In the genomic region with DNA sequence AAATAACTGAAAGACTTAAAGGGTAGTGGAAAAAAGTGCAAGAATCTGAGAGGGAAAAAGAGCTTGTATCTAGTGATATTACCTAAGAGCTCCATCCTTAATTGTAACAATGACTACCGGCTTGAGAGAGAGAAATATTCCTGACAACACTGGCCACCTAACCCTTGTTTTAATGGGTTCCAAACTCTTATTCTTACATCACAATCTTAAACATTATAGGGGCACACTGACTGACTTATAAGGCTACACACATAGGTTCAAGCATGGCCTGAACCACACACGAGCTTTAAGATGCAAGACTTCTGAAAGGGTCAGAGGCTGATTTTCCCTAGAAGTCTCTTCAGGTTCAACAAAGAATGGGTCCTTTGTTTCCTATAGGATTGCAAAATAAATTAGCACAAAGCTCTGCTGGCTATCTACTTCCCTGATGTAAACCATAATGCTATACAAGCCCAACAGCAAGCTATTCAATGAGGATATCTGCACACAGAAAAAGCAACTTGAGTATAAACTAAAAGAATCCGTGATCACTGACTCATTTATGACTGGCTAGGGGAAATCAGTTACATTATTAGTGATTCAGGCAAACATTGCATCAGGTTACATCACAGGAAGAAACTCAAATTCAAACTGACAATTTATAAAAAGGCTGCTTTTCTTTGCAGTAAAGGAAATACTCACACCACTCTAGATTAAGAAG, we compare ENCODE assay signal across 8 cellular contexts. TPM values are rescaled to one million over a fixed set of nuclear protein-coding genes. Genes with fewer than 3 reads are reported as not detected.
A peak's percentile ranks its signal among the peaks of the same experiment; 100 is the strongest.
DNase-seq lines count a peak whose midpoint lies in the region; ATAC-seq and TF ChIP-seq lines count a peak whose summit lies in the region.

No MANE protein-coding gene starts in this region.

- peaks cover 3% of the 10 kb centered on the region; the same call in 1 of the 2 replicates for H4K20me1 ChIP-seq in SK-N-SH (ENCODE audit: insufficient read depth)
- H4K20me1 ChIP-seq in fibroblast of lung (ENCODE audit: control insufficient read depth, extremely low read depth, insufficient read depth, low read length), result no peaks in the 10 kb centered on the region

- H3K27ac ChIP-seq in heart right ventricle, result peak overlapping the region in 7 of 10 donors; percentile 2 to 99 (median 40)
- H3K27ac ChIP-seq in SK-N-SH (ENCODE audit: low read depth in 2 of 2, low read length in 1 of 2), result peak overlapping the region; percentile 78 to 91
- H3K27ac ChIP-seq in fibroblast of lung (ENCODE audit: insufficient read depth, low read length), result peak overlapping the region; percentile 26

- intact Hi-C loops in heart right ventricle (cut with DNase I), result loop anchor here in 5 of 10 donors (5.0 to 10.0 kb wide), 6 partner anchors 52 to 752 kb away; no protein-coding TSS in a partner anchor
- intact Hi-C loops in Right ventricle myocardium superior (cut with DNase I), result loop anchor here (5.0 kb wide), 1 partner anchor 60 kb away; no protein-coding TSS in a partner anchor

- H3K36me3 ChIP-seq in heart right ventricle (peaks cover 0 to 31% (median 0%) of the 10 kb centered on the region in 9 donors), SK-N-SH (replicated peaks in 1 of 2; ENCODE audit: control insufficient read depth in 1 of 2, insufficient read depth in 2 of 2, low read length in 1 of 2) (peaks cover 4 to 22% of the 10 kb centered on the region in 2 experiments), fibroblast of lung (ENCODE audit: control insufficient read depth, insufficient read depth, low read length) (no peaks in the 10 kb centered on the region)

- CTCF ChIA-PET in SK-N-SH (lab: Yijun Ruan, JAX), result interaction anchor here (0.6 to 2.8 kb wide), 5 partner anchors 14 to 755 kb away, joined by 3 to 15 read pairs (median 4); no protein-coding TSS in a partner anchor

- H3K79me2 ChIP-seq in SK-N-SH (ENCODE audit: insufficient read depth) (peaks cover 94% of the 10 kb centered on the region), fibroblast of lung (ENCODE audit: control insufficient read depth, insufficient read depth, low read length) (peaks cover 84% of the 10 kb centered on the region)

- no peaks in the 10 kb centered on the region for H3K9me2 ChIP-seq in SK-N-SH

- H3F3A ChIP-seq in SK-N-SH (replicated peaks; ENCODE audit: insufficient read depth), result peaks cover 44% of the 10 kb centered on the region

- H3K4me3 ChIP-seq in heart right ventricle (peak overlapping the region in 5 of 10 donors; percentile 83 to 95 (median 86)), SK-N-SH (ENCODE audit: low read depth in 2 of 2, low read length in 1 of 2) (peak overlapping the region; percentile 25 to 31; a peak in 2 of 4 replicates), fibroblast of lung (replicated peaks in 1 of 4; ENCODE audit: control extremely low read depth in 1 of 4, insufficient read depth in 1 of 4, low read depth in 3 of 4, low read length in 4 of 4) (peak overlapping the region in 1 of 4 experiments; percentile 99), retinal pigment epithelial cell (ENCODE audit: low read length) (no peak overlapping the region)

- DNase-seq in heart right ventricle (no peak), Right ventricle myocardium superior (no peak), SK-N-SH (no peak), fibroblast of lung (ENCODE audit: low read depth in 2 of 2) (peak; percentile 90 to 97), retinal pigment epithelial cell (ENCODE audit: low read depth) (peak; percentile 85), NCI-H1694 treated with DMSO at 0.1 percent for 48 hours (lab: John Stamatoyannopoulos, UW) (no peak)

- peaks cover 9 to 88% (median 73%) of the 10 kb centered on the region in 9 donors for H3K4me1 ChIP-seq in heart right ventricle
- peaks cover 27 to 65% of the 10 kb centered on the region in 2 experiments for H3K4me1 ChIP-seq in SK-N-SH (ENCODE audit: control insufficient read depth in 1 of 2, insufficient read depth in 2 of 2, low read depth in 1 of 2, low read length in 1 of 2)
- H3K4me1 ChIP-seq in fibroblast of lung (ENCODE audit: control insufficient read depth, extremely low read depth, insufficient read depth, low read length), result peaks cover 20% of the 10 kb centered on the region

- peak overlapping the region; percentile 48; the same call in 1 of the 2 replicates for H3K9ac ChIP-seq in SK-N-SH
- H3K9ac ChIP-seq in fibroblast of lung (ENCODE audit: insufficient read depth, low read length), result no peak overlapping the region

- POLR2A ChIA-PET in SK-N-SH (lab: Yijun Ruan, JAX), result interaction anchor here (1.3 kb wide), 1 partner anchor 9 kb away, joined by 8 read pairs; a partner anchor contains a TSS

- WGBS in heart right ventricle, 2 donors, result 62 to 68% methylated on average over 3 of the region's 3 CpGs
- 45% methylated on average over 3 of the region's 3 CpGs for WGBS in SK-N-SH (ENCODE audit: low lambda C conversion rate)

- H3K27me3 ChIP-seq in heart right ventricle, result no peaks in the 10 kb centered on the region
- no peaks in the 10 kb centered on the region for H3K27me3 ChIP-seq in SK-N-SH (ENCODE audit: insufficient read depth)
- H3K27me3 ChIP-seq in fibroblast of lung (ENCODE audit: control insufficient read depth, insufficient read depth, low read length), result no peaks in the 10 kb centered on the region

- TF ChIP-seq RAD21 in SK-N-SH (IDR thresholded peaks at IDR 0.05; ENCODE audit: low read length), result no peak

- H2AFZ ChIP-seq in SK-N-SH (ENCODE audit: low read depth), result no peak overlapping the region
- H2AFZ ChIP-seq in fibroblast of lung (ENCODE audit: low read length), result no peak overlapping the region

- ATAC-seq in heart right ventricle, result no peak
- no peak for ATAC-seq in Right ventricle myocardium superior (ENCODE audit: poor library complexity)
- ATAC-seq in HG02642 (IDR thresholded peaks at IDR 0.05; ENCODE audit: poor library complexity, unreplicated experiment), result no peak
- ATAC-seq in GM21515 (IDR thresholded peaks at IDR 0.05; ENCODE audit: unreplicated experiment), result no peak

- H3K9me3 ChIP-seq in heart right ventricle (no peaks in the 10 kb centered on the region), SK-N-SH (no peaks in the 10 kb centered on the region), fibroblast of lung (ENCODE audit: control insufficient read depth, insufficient read depth, low read depth, low read length) (no peaks in the 10 kb centered on the region)

- no peak for TF ChIP-seq CTCF in heart right ventricle (IDR thresholded peaks at IDR 0.05)
- no peak for TF ChIP-seq CTCF in SK-N-SH (IDR thresholded peaks at IDR 0.05)
- no peak for TF ChIP-seq CTCF in fibroblast of lung (conservative IDR thresholded peaks at IDR 0.05 in 1 of 2, IDR thresholded peaks at IDR 0.05 in 1 of 2; ENCODE audit: low read depth in 1 of 2, low read length in 2 of 2)
- no peak for TF ChIP-seq CTCF in retinal pigment epithelial cell (conservative IDR thresholded peaks at IDR 0.05; ENCODE audit: low read depth, low read length)

- H3K4me2 ChIP-seq in SK-N-SH (peak overlapping the region; percentile 81), fibroblast of lung (ENCODE audit: extremely low read depth, insufficient read depth, low read length) (peak overlapping the region; percentile 38)

- TF ChIP-seq EP300 in SK-N-SH (IDR thresholded peaks at IDR 0.05; ENCODE audit: borderline replicate concordance in 1 of 2, low read depth in 1 of 2, low read length in 1 of 2), result peak in 1 of 2 experiments; percentile 95; a peak in 2 of 4 replicates

TF ChIP-seq in SK-N-SH, 30 proteins besides CTCF, POLR2A, EP300 and RAD21 (continues in another document):
- no peak for TF ChIP-seq RCOR1 (IDR thresholded peaks at IDR 0.05; ENCODE audit: low read length)
- TF ChIP-seq NRF1 (IDR thresholded peaks at IDR 0.05; ENCODE audit: low read depth, low read length), result no peak
- TF ChIP-seq YY1 (IDR thresholded peaks at IDR 0.05; ENCODE audit: low read depth), result no peak
- no peak; the same call in 1 of the 2 replicates for TF ChIP-seq NFIC (IDR thresholded peaks at IDR 0.05; ENCODE audit: borderline replicate concordance)
- TF ChIP-seq POLR2AphosphoS5 (IDR thresholded peaks at IDR 0.05; ENCODE audit: low read depth, low read length), result peak; percentile 62; the same call in 1 of the 2 replicates
- peak; percentile 62 for TF ChIP-seq TEAD4 (IDR thresholded peaks at IDR 0.05; ENCODE audit: borderline replicate concordance, insufficient read depth)
- TF ChIP-seq FOSL2 (IDR thresholded peaks at IDR 0.05; ENCODE audit: borderline replicate concordance, low read depth), result peak; percentile 98
- TF ChIP-seq, protein P1, sequence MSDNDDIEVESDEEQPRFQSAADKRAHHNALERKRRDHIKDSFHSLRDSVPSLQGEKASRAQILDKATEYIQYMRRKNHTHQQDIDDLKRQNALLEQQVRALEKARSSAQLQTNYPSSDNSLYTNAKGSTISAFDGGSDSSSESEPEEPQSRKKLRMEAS (IDR thresholded peaks at IDR 0.05; ENCODE audit: low read depth), result peak; percentile 66; the same call in 1 of the 2 replicates
- peak; percentile 93 for TF ChIP-seq FOXM1 (IDR thresholded peaks at IDR 0.05; ENCODE audit: low read depth)
- TF ChIP-seq ELF1 (IDR thresholded peaks at IDR 0.05), result peak; percentile 22; the same call in 1 of the 2 replicates
- TF ChIP-seq, protein P2, sequence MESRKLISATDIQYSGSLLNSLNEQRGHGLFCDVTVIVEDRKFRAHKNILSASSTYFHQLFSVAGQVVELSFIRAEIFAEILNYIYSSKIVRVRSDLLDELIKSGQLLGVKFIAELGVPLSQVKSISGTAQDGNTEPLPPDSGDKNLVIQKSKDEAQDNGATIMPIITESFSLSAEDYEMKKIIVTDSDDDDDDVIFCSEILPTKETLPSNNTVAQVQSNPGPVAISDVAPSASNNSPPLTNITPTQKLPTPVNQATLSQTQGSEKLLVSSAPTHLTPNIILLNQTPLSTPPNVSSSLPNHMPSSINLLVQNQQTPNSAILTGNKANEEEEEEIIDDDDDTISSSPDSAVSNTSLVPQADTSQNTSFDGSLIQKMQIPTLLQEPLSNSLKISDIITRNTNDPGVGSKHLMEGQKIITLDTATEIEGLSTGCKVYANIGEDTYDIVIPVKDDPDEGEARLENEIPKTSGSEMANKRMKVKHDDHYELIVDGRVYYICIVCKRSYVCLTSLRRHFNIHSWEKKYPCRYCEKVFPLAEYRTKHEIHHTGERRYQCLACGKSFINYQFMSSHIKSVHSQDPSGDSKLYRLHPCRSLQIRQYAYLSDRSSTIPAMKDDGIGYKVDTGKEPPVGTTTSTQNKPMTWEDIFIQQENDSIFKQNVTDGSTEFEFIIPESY (IDR thresholded peaks at IDR 0.05; ENCODE audit: borderline replicate concordance, low read depth), result peak; percentile 49; the same call in 1 of the 2 replicates
- no peak for TF ChIP-seq GABPA (IDR thresholded peaks at IDR 0.05; ENCODE audit: low read depth)

RNA-seq across cellular contexts. Expression of a gene that starts 8.6 kb away (rescaled TPM):
- total RNA-seq in heart right ventricle, result 100 to 1,000 TPM in 2 of 10 donors, 10 to 100 TPM in 8; 54.4 to 127 (median 71.3) TPM
- 10 to 100 TPM; 20.0 to 33.4 TPM for polyA plus RNA-seq in heart right ventricle
- 74.1 TPM for total RNA-seq in Right ventricle myocardium superior
- polyA plus RNA-seq in SK-N-SH (2012; rRNA removed), result 16.2 and 28.3 TPM in 2 replicates
- polyA plus RNA-seq in SK-N-SH (2012; cell fraction: cytosol; rRNA removed), result 19.6 and 23.8 TPM in 2 replicates
- 15.1 and 15.2 TPM in 2 replicates for polyA plus RNA-seq in SK-N-SH (2012; cell fraction: nucleus; rRNA removed)
- 13.4 and 18.2 TPM in 2 replicates for total RNA-seq in fibroblast of lung
- polyA plus RNA-seq in fibroblast of lung, result 23.1 and 32.2 TPM in 2 replicates
- 30.1 and 33.3 TPM in 2 replicates for polyA plus RNA-seq in fibroblast of lung (2012)
- polyA minus RNA-seq in fibroblast of lung (ENCODE audit: low replicate concordance), result 91.7 and 126 TPM in 2 replicates

Comparison
In these comparisons a context has a peak if more than half of its experiments do, and no peak if none do; other contexts are left out.
1. DNase-seq: peak in fibroblast of lung (2 of 2) and retinal pigment epithelial cell (single experiment); none in heart right ventricle (0 of 2), Right ventricle myocardium superior (single experiment), SK-N-SH (single experiment) and NCI-H1694 treated with DMSO at 0.1 percent for 48 hours (single experiment).
2. H3K27ac ChIP-seq: peak in every context shown above with its lines; median percentile 84 in SK-N-SH; 40 in heart right ventricle; 26 in fibroblast of lung.